Comparison of ENCODE assay signal across 8 cellular contexts in the genomic region with DNA sequence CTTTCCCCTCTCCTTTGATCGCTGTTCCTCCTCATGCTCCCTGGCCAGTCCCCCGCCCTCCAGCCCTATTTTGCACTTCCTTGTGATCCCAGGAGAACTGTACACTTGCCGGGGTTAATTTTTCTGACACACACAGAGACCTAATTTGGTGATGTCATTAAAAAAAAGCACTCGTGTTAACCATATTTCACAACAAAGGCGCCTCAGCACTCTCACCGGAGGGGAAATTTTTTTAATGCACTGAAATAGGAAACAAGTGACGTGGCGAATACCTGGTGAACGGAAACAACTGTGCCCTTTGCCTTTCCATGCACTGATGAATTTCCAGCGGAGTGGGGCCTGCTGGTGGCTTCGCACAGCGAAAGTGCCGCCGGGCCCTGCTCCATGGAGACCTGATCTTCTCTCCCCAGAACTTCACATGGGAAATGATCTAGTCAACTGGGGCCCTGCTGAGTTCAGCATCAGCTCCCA. TPM values are rescaled to one million over a fixed set of nuclear protein-coding genes. Genes with fewer than 3 reads are reported as not detected.
A peak's percentile ranks its signal among the peaks of the same experiment; 100 is the strongest.
DNase-seq lines count a peak whose midpoint lies in the region; ATAC-seq and TF ChIP-seq lines count a peak whose summit lies in the region.

No MANE protein-coding gene starts in this region.

- ATAC-seq in GM19043 (IDR thresholded peaks at IDR 0.05; ENCODE audit: low read depth, unreplicated experiment) (peak; percentile 62), GM21528 (IDR thresholded peaks at IDR 0.05; ENCODE audit: low FRiP score, unreplicated experiment) (no peak)

- H3K27me3 ChIP-seq in colonic mucosa = no peaks in the 10 kb centered on the region

- H3K9ac ChIP-seq in colonic mucosa (ENCODE audit: low read depth in 2 of 2, low read length in 2 of 2) = no peak overlapping the region

- no peaks in the 10 kb centered on the region for H3K36me3 ChIP-seq in colonic mucosa

- intact Hi-C loops in colonic mucosa (cut with DNase I) = no loop called here

- peak; percentile 53 for DNase-seq in activated CD4-positive, CD25-positive, alpha-beta regulatory T cell treated with anti-CD3 and anti-CD28 coated beads, Interleukin-2, amount 50 U/mL, for 72 hours
- peak; percentile 18 for DNase-seq in colonic mucosa
- peak in 2 of 3 experiments; percentile 55 to 66 for DNase-seq in stimulated activated CD4-positive, alpha-beta T cell treated with anti-CD3 and anti-CD28 coated beads, TNF-alpha, amount 100 ng/mL, for 4 hours (ENCODE audit: low read depth in 3 of 3)
- no peak for DNase-seq in GM19240 (ENCODE audit: insufficient read length, low spot score)
- no peak for DNase-seq in NCI-H2196 treated with DMSO at 0.1 percent for 48 hours (lab: John Stamatoyannopoulos, UW; ENCODE audit: unreplicated experiment)
- DNase-seq in superior temporal gyrus (ENCODE audit: extremely low spot score) = no peak

- H3K4me1 ChIP-seq in colonic mucosa = no peaks in the 10 kb centered on the region

- no peak overlapping the region for H3K27ac ChIP-seq in colonic mucosa

- no peaks in the 10 kb centered on the region for H3K9me3 ChIP-seq in colonic mucosa

- no peak for TF ChIP-seq CTCF in colonic mucosa (IDR thresholded peaks at IDR 0.05)

- no peak overlapping the region for H3K4me3 ChIP-seq in colonic mucosa

RNA-seq across cellular contexts. Expression of gene TAGAP, which starts 53.9 kb away (rescaled TPM):
- total RNA-seq in colonic mucosa = 1 to 10 TPM; 1.1 to 2.3 TPM

Comparison
In these comparisons a context has a peak if more than half of its experiments do, and no peak if none do; other contexts are left out.
1. DNase-seq: peak in activated CD4-positive, CD25-positive, alpha-beta regulatory T cell treated with anti-CD3 and anti-CD28 coated beads, Interleukin-2, amount 50 U/mL, for 72 hours (single experiment), colonic mucosa (single experiment) and stimulated activated CD4-positive, alpha-beta T cell treated with anti-CD3 and anti-CD28 coated beads, TNF-alpha, amount 100 ng/mL, for 4 hours (2 of 3); none in GM19240 (single experiment), NCI-H2196 treated with DMSO at 0.1 percent for 48 hours (single experiment) and superior temporal gyrus (single experiment).